In the genomic region with DNA sequence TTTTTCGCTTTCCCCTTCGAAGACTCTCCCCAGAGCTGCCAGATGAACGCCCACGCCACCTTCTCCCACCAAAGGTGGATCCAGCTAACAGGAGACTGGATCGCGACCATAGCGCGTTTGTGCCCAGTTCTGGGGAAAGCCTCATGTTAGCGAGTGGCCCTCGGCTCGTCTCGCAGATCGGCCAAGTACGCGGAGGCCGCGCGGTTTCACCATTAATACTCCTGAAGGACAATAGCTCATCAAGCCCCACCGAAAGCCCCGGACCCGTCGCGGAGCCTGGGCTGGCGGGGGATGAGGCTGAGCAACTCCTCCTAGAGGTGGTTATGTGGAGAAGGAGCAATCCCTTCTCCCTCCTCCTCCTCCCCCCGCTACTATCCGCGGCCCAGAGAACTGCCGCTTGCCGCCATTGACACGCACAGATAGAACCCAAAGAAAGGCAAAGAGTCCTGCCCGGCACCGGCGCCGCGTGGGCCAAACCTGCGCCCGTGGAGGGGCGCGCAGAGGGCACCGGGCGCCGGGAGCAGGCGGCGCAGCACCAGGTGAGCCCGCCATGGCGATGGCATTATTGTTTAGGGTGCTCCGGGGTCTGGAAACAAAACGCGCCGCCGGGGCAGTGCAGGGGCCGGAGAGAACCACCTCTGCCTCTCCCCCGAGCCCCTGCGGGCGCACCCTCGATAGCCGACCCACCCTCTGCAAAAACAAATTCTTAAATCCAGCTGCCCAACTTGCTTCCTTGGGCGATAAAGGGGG, we compare ENCODE assay signal across 8 cellular contexts. TPM values are rescaled to one million over a fixed set of nuclear protein-coding genes. Genes with fewer than 3 reads are reported as not detected.
A peak's percentile ranks its signal among the peaks of the same experiment; 100 is the strongest.
DNase-seq lines count a peak whose midpoint lies in the region; ATAC-seq and TF ChIP-seq lines count a peak whose summit lies in the region.

TSS of gene MACROH2A2 (plus strand) at position 385 of the 750 bp plus-strand sequence. CDS start 22,813 bp downstream, outside the sequence.

- ATAC-seq in GM19455 (IDR thresholded peaks at IDR 0.05; ENCODE audit: unreplicated experiment) (no peak), HG02759 (IDR thresholded peaks at IDR 0.05; ENCODE audit: unreplicated experiment) (no peak)

- peak within 1 kb of the TSS; percentile 98 for H3K9ac ChIP-seq in SK-N-MC (ENCODE audit: insufficient read length)

- H3K36me3 ChIP-seq in SK-N-MC (ENCODE audit: insufficient read depth, low read length), result no peaks in the 10 kb centered on the region

- POLR2A ChIA-PET in HEK293T (lab: Yijun Ruan, JAX), result interaction anchor here (0.6 to 2.2 kb wide), 7 partner anchors 10 to 93 kb away, joined by 3 to 10 read pairs (median 6); partner anchors contain the start of gene TYSND1

- DNase-seq in AG20443 (ENCODE audit: low spot score), result peak; percentile 83
- DNase-seq in HEK293T (ENCODE audit: extremely low spot score), result peak; percentile 80
- DNase-seq in SK-N-MC (ENCODE audit: low read depth, low spot score), result no peak
- peak; percentile 18 for DNase-seq in dermis blood vessel endothelial cell
- peak; percentile 96 for DNase-seq in left kidney (ENCODE audit: low read depth, low spot score)
- peak; percentile 7 to 21 for DNase-seq in stimulated activated CD4-positive, alpha-beta T cell treated with anti-CD3 and anti-CD28 coated beads, Interleukin-2, amount 100 ng/mL, for 48 hours

- peak within 1 kb of the TSS; percentile 86 for H3K27ac ChIP-seq in SK-N-MC

- H3K9me3 ChIP-seq in SK-N-MC (ENCODE audit: low read depth, low read length), result no peaks in the 10 kb centered on the region

- CTCF ChIA-PET in HEK293T (lab: Yijun Ruan, JAX), result interaction anchor here (0.6 to 1.2 kb wide), 3 partner anchors 9 to 93 kb away, joined by 3 to 5 read pairs (median 3); no protein-coding TSS in a partner anchor

- peak within 1 kb of the TSS; percentile 85 for H3K4me3 ChIP-seq in SK-N-MC

TF ChIP-seq in HEK293T, 16 proteins besides CTCF, POLR2A, EP300 and RAD21:
- TF ChIP-seq NFRKB (IDR thresholded peaks at IDR 0.05) (0 out of 2 replicates have a peak, but pooled peaks have one; percentile 38), L3MBTL2 (conservative IDR thresholded peaks at IDR 0.05) (peak; percentile 85), FOXM1 (IDR thresholded peaks at IDR 0.05; ENCODE audit: borderline replicate concordance) (no peak)

RNA-seq across cellular contexts. Expression of gene MACROH2A2, which starts in this region (rescaled TPM):
- total RNA-seq in dermis blood vessel endothelial cell, result under 0.01 and 0.05 TPM in 2 replicates

Comparison
In these comparisons a context has a peak if more than half of its experiments do, and no peak if none do; other contexts are left out.
1. Peak in DNase-seq in dermis blood vessel endothelial cell; RNA of the gene not detected or under 1 TPM.